In the genomic region with DNA sequence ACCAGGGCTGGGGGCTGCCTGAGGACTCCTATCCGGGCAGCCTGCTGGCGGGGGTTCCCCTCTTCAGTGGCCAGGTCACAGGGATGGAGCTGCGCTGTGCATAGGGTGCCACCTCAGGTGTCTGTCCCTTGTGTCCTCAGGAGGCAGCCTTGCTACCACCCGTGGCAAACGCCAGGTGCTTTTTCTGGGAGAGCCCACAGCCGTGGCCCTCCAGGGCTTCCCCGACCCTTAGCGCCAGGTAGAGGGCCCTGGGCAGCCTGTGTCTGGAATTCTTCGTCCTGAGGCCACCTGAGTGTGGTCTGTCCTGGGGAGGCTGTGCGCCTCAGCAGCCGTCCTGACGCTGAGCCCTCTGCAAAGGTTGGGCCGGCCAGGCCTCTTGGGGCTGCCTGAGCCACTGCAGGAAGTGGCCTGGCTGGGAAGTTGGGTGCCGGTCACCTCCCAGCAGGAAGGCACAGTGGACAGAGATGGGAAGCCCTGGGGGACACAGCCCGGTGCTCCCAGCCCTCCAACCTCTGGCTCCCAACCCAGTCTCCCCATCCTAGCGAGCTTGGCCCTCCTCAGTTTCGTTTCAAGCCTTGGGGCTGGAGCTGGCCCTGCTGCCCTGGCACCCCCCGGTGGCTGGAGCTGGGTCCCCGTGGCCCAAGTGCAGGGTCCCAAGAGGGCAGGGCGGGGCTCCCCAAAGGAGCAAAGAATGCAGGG, we compare ENCODE assay signal across 20 cellular contexts. TPM values are rescaled to one million over a fixed set of nuclear protein-coding genes. Genes with fewer than 3 reads are reported as not detected.
DNase-seq lines count a peak whose midpoint lies in the region; ATAC-seq and TF ChIP-seq lines count a peak whose summit lies in the region.
"Had no signal": no experiment of that assay in that cellular context is flagged by ENCODE, and none has a peak within 500 bp of the region (broad histone marks: within the 10 kb centered on the region; RNA-seq: fewer than 3 reads in every experiment).

No MANE protein-coding gene starts in this region.

- peak; percentile 40 for TF ChIP-seq POLR2A in GM19193 (IDR thresholded peaks at IDR 0.05; ENCODE audit: extremely low read depth, insufficient read depth, insufficient read length)

- POLR2A ChIA-PET in activated B cell treated with CpG ODN at 0.5 μM for 24 hours (lab: Charles Lee) = interaction anchor here (0.6 to 1.4 kb wide), 6 partner anchors 17 to 95 kb away, joined by 3 to 13 read pairs (median 4); a partner anchor contains a TSS

- no peaks in the 10 kb centered on the region for H3K9me3 Mint-ChIP-seq in activated B cell treated with CpG ODN at 0.5 μM for 24 hours
- H3K9me3 Mint-ChIP-seq: H9 had no signal

- H3K27ac ChIP-seq in 22Rv1 (peak overlapping the region; percentile 12; the same call in 1 of the 2 replicates), lower lobe of right lung (no peak overlapping the region)
- H3K27ac ChIP-seq: ovary, testis had no signal

- H3K4me3 Mint-ChIP-seq in activated B cell treated with CpG ODN at 0.5 μM for 24 hours = no peak overlapping the region
- H3K4me3 Mint-ChIP-seq: H9 had no signal

- CTCF ChIA-PET in activated B cell treated with CpG ODN at 0.5 μM for 24 hours (lab: Charles Lee) = no interaction called here

- H3K36me3 ChIP-seq in lower lobe of right lung = peaks cover 53% of the 10 kb centered on the region
- H3K36me3 ChIP-seq: ovary had no signal

- no peaks in the 10 kb centered on the region for H3K4me1 ChIP-seq in lower lobe of right lung
- H3K4me1 ChIP-seq: testis had no signal

- ATAC-seq in activated B cell treated with CpG ODN at 0.5 μM for 24 hours (ENCODE audit: low read depth) (peak; percentile 25), lower lobe of right lung (peak; percentile 9), HG02870 (IDR thresholded peaks at IDR 0.05; ENCODE audit: unreplicated experiment) (no peak)

- no peaks in the 10 kb centered on the region for H3K27me3 ChIP-seq in lower lobe of right lung (ENCODE audit: low read depth)
- H3K27me3 ChIP-seq: ovary, testis had no signal

- H3K4me3 ChIP-seq in lower lobe of right lung = no peak overlapping the region
- H3K4me3 ChIP-seq: ovary, testis had no signal

- H3K4me1 Mint-ChIP-seq in activated B cell treated with CpG ODN at 0.5 μM for 24 hours = peaks cover 4% of the 10 kb centered on the region

- H3K9me3 ChIP-seq in lower lobe of right lung = no peaks in the 10 kb centered on the region
- H3K9me3 ChIP-seq: ovary, testis had no signal

- no peak overlapping the region for H3K27ac Mint-ChIP-seq in activated B cell treated with CpG ODN at 0.5 μM for 24 hours

- H3K27me3 Mint-ChIP-seq in activated B cell treated with CpG ODN at 0.5 μM for 24 hours = no peaks in the 10 kb centered on the region

- DNase-seq in activated B cell treated with CpG ODN at 0.5 μM for 24 hours (no peak), lower lobe of right lung (no peak), COR-L47 (lab: John Stamatoyannopoulos, UW) (no peak), RPMI8226 (no peak), GDM1 (lab: John Stamatoyannopoulos, UW) (no peak)
- DNase-seq: activated CD4-positive, CD25-positive, alpha-beta regulatory T cell treated with anti-CD3 and anti-CD28 coated beads, Interleukin-2, amount 50 U/mL, for 72 hours; aorta; H9; hippocampal formation; kidney; NCI-H146; NCI-H345; ovary; SHP77; stimulated activated CD4-positive, alpha-beta T cell treated with anti-CD3 and anti-CD28 coated beads, Interleukin-4, amount 100 ng/mL, for 1 hour; T-helper 2 cell; testis had no signal

- TF ChIP-seq CTCF in 22Rv1 (IDR thresholded peaks at IDR 0.05) (no peak), activated B cell treated with CpG ODN at 0.5 μM for 24 hours (IDR thresholded peaks at IDR 0.05) (no peak), lower lobe of right lung (IDR thresholded peaks at IDR 0.05) (no peak)

- intact Hi-C loops in activated B cell treated with CpG ODN at 0.5 μM for 24 hours (cut with micrococcal nuclease) (loop anchor here (2.0 kb wide), 1 partner anchor 15 kb away; no protein-coding TSS in a partner anchor), lower lobe of right lung (cut with DNase I) (no loop called here)

- peaks cover 35% of the 10 kb centered on the region for H3K36me3 Mint-ChIP-seq in activated B cell treated with CpG ODN at 0.5 μM for 24 hours (ENCODE audit: low read depth)

RNA-seq across cellular contexts. Expression of a gene that starts 7.6 kb away (rescaled TPM):
- 6.5 and 8.5 TPM in 2 replicates for total RNA-seq in activated B cell treated with CpG ODN at 0.5 μM for 24 hours
- 8.4 TPM for total RNA-seq in lower lobe of right lung

RNA-seq across cellular contexts. Expression of a gene that starts 16.4 kb away (rescaled TPM):
- total RNA-seq in activated B cell treated with CpG ODN at 0.5 μM for 24 hours (220 and 240 TPM in 2 replicates), lower lobe of right lung (93.4 TPM)

RNA-seq across cellular contexts. Expression of a gene that starts 25.9 kb away (rescaled TPM):
- total RNA-seq in activated B cell treated with CpG ODN at 0.5 μM for 24 hours = 45.3 and 49.0 TPM in 2 replicates
- total RNA-seq in lower lobe of right lung = 39.5 TPM

RNA-seq across cellular contexts. Expression of a gene that starts 25.9 kb away (rescaled TPM):
- total RNA-seq in activated B cell treated with CpG ODN at 0.5 μM for 24 hours = 36.3 and 40.2 TPM in 2 replicates
- total RNA-seq in lower lobe of right lung = 89.5 TPM
